Comparison of ENCODE assay signal across 16 cellular contexts in the genomic region with DNA sequence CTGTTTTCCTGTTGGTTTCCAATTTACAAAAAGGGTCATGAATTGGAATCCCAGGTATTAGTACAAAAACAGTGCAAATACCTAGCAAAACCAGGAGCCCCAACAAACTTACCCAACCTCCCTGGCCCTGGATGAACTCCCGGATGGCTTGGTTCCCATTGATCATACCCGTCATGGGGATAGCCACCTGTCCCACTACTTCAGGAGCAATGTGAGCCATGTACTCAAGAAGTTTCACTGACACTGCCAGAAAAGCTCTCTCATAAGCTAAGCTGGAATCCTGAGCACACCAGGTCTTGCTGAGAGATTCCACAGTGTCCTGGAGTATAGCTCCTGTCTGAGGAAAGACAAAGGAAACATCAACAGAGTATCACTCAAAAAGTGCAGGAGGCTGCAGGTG.
"Had no signal": no experiment of that assay in that cellular context is flagged by ENCODE, and none has a peak within 500 bp of the region (broad histone marks: within the 10 kb centered on the region; RNA-seq: fewer than 3 reads in every experiment).

No MANE protein-coding gene starts in this region.

- H3K27ac ChIP-seq: prostate gland, right lobe of liver, thoracic aorta had no signal

- H3K27me3 ChIP-seq: heart right ventricle, right lobe of liver had no signal

- H3K4me3 ChIP-seq: heart right ventricle, prostate gland, right lobe of liver, thoracic aorta had no signal

- H3K36me3 ChIP-seq: heart right ventricle, prostate gland, right lobe of liver, thoracic aorta had no signal

- DNase-seq: activated CD4-positive, alpha-beta memory T cell treated with anti-CD3 and anti-CD28 coated beads for 36 hours; activated CD4-positive, CD25-positive, alpha-beta regulatory T cell treated with anti-CD3 and anti-CD28 coated beads, Interleukin-2, amount 50 U/mL, for 72 hours; activated CD8-positive, alpha-beta memory T cell treated with anti-CD3 and anti-CD28 coated beads, Interleukin-2, amount 50 U/mL, for 48 hours; activated naive CD4-positive, alpha-beta T cell treated with Interleukin-2 at 50 U/mL for 16 hours; cortex of kidney; effector CD8-positive, alpha-beta T cell; heart right ventricle; islet precursor cell; nucleus accumbens; right lobe of liver; stimulated activated CD4-positive, alpha-beta T cell treated with anti-CD3 and anti-CD28 coated beads, Interleukin-2, amount 100 ng/mL, for 48 hours; stimulated activated naive CD8-positive, alpha-beta T cell treated with anti-CD3 and anti-CD28 coated beads, Interleukin-15, amount 100 ng/mL, for 72 hours had no signal

- ATAC-seq: heart right ventricle; left lobe of liver; right lobe of liver; stimulated activated naive CD8-positive, alpha-beta T cell treated with anti-CD3 and anti-CD28 coated beads, Interleukin-15, amount 100 ng/mL, for 72 hours had no signal

- H3K4me1 Mint-ChIP-seq: memory B cell had no signal

- H3K27ac Mint-ChIP-seq: memory B cell had no signal

- H3K27me3 Mint-ChIP-seq: activated CD4-positive, alpha-beta memory T cell treated with anti-CD3 and anti-CD28 coated beads for 36 hours; memory B cell; stimulated activated naive CD8-positive, alpha-beta T cell treated with anti-CD3 and anti-CD28 coated beads, Interleukin-15, amount 100 ng/mL, for 72 hours had no signal

- H3K4me3 Mint-ChIP-seq: activated CD4-positive, alpha-beta memory T cell treated with anti-CD3 and anti-CD28 coated beads for 36 hours; memory B cell had no signal

- H3K9me3 Mint-ChIP-seq: activated CD4-positive, alpha-beta memory T cell treated with anti-CD3 and anti-CD28 coated beads for 36 hours; memory B cell; stimulated activated naive CD8-positive, alpha-beta T cell treated with anti-CD3 and anti-CD28 coated beads, Interleukin-15, amount 100 ng/mL, for 72 hours had no signal

- H3K9me3 ChIP-seq: heart right ventricle, prostate gland, right lobe of liver, thoracic aorta had no signal

- H3K4me1 ChIP-seq: prostate gland, right lobe of liver had no signal
